ENCODE assay signal across 29 cellular contexts in genomic region chr9:27847380-27847779, GRCh38.
"Had no signal": no experiment of that assay in that cellular context is flagged by ENCODE, and none has a peak within 500 bp of the region (broad histone marks: within the 10 kb centered on the region; RNA-seq: fewer than 3 reads in every experiment).

No MANE protein-coding gene starts in this region.

- DNase-seq: naive thymus-derived CD8-positive, alpha-beta T cell; occipital lobe; ovary; posterior cingulate gyrus; psoas muscle; right cardiac atrium; stimulated activated CD4-positive, alpha-beta T cell treated with anti-CD3 and anti-CD28 coated beads, Interleukin-15, amount 100 ng/mL, for 24 hours; stimulated activated CD4-positive, alpha-beta T cell treated with anti-CD3 and anti-CD28 coated beads, Interleukin-2, amount 100 ng/mL, for 24 hours; stimulated activated CD4-positive, alpha-beta T cell treated with anti-CD3 and anti-CD28 coated beads, Interleukin-2, amount 100 ng/mL, for 48 hours; stimulated activated CD4-positive, alpha-beta T cell treated with anti-CD3 and anti-CD28 coated beads, Interleukin-4, amount 100 ng/mL, for 24 hours; stimulated activated naive B cell treated with anti-CD40 and anti-IgM and Interleukin-4, amounts not matched to agents 10 μg/mL and 1 μg/mL and 100 μg/mL, for 72 hours; stimulated activated naive CD4-positive, alpha-beta T cell treated with Interleukin-2 at 50 U/mL for 16 hours; stomach; thyroid gland; trophoblast cell; upper lobe of left lung had no signal

- H3K4me3 ChIP-seq: neural progenitor cell, ovary, psoas muscle, skin epidermis, smooth muscle cell, stomach, thoracic aorta, thyroid gland, tibial nerve, upper lobe of left lung, vagina had no signal

- H3K4me1 ChIP-seq: parathyroid adenoma, psoas muscle, stomach, thyroid gland, tibial nerve, upper lobe of left lung, vagina had no signal

- H3K4me1 Mint-ChIP-seq: naive thymus-derived CD8-positive, alpha-beta T cell; stimulated activated effector memory CD8-positive, alpha-beta T cell treated with anti-CD3 and anti-CD28 coated beads, Interleukin-12 subunit alpha, Interleukin-12 subunit beta, amount 100 ng/mL, for 72 hours; stimulated activated naive B cell treated with anti-CD40 and anti-IgM and Interleukin-4, amounts not matched to agents 10 μg/mL and 1 μg/mL and 100 μg/mL, for 72 hours had no signal

- ATAC-seq: naive thymus-derived CD8-positive, alpha-beta T cell; natural killer cell treated with Interleukin-12 subunit alpha and Interleukin-12 subunit beta and Interleukin-15 and Interleukin-18, amount 100 ng/mL, for 72 hours; psoas muscle; right cardiac atrium; sciatic nerve; stimulated activated effector memory CD8-positive, alpha-beta T cell treated with anti-CD3 and anti-CD28 coated beads, Interleukin-12 subunit alpha, Interleukin-12 subunit beta, amount 100 ng/mL, for 72 hours; stimulated activated naive B cell treated with anti-CD40 and anti-IgM and Interleukin-4, amounts not matched to agents 10 μg/mL and 1 μg/mL and 100 μg/mL, for 72 hours had no signal

- H3K36me3 ChIP-seq: neural progenitor cell, ovary, stomach, thoracic aorta, thyroid gland, tibial nerve, upper lobe of left lung, vagina had no signal

- H3K4me2 ChIP-seq: neural progenitor cell, smooth muscle cell had no signal

- H3K9me3 Mint-ChIP-seq: stimulated activated effector memory CD8-positive, alpha-beta T cell treated with anti-CD3 and anti-CD28 coated beads, Interleukin-12 subunit alpha, Interleukin-12 subunit beta, amount 100 ng/mL, for 72 hours had no signal

- H3K9me3 ChIP-seq: ovary, psoas muscle, stomach, thoracic aorta, thyroid gland, tibial nerve, upper lobe of left lung, vagina had no signal

- H3K9ac ChIP-seq: neural progenitor cell, parathyroid adenoma had no signal

- H3K27me3 Mint-ChIP-seq: natural killer cell treated with Interleukin-12 subunit alpha and Interleukin-12 subunit beta and Interleukin-15 and Interleukin-18, amount 100 ng/mL, for 72 hours; progenitor cell of endocrine pancreas; stimulated activated naive CD8-positive, alpha-beta T cell treated with anti-CD3 and anti-CD28 coated beads, Interleukin-15, Interleukin-2, amounts not matched to agents 100 ng/mL and 50 ng/mL, for 24 hours had no signal

- H3K36me3 Mint-ChIP-seq: naive thymus-derived CD8-positive, alpha-beta T cell; natural killer cell treated with Interleukin-12 subunit alpha and Interleukin-12 subunit beta and Interleukin-15 and Interleukin-18, amount 100 ng/mL, for 72 hours; neural progenitor cell; stimulated activated effector memory CD8-positive, alpha-beta T cell treated with anti-CD3 and anti-CD28 coated beads, Interleukin-12 subunit alpha, Interleukin-12 subunit beta, amount 100 ng/mL, for 72 hours; stimulated activated naive B cell treated with anti-CD40 and anti-IgM and Interleukin-4, amounts not matched to agents 10 μg/mL and 1 μg/mL and 100 μg/mL, for 72 hours had no signal

- FAIRE-seq: urothelium cell line had no signal

- H3K79me2 ChIP-seq: parathyroid adenoma had no signal

- H3K27ac Mint-ChIP-seq: naive thymus-derived CD8-positive, alpha-beta T cell; natural killer cell treated with Interleukin-12 subunit alpha and Interleukin-12 subunit beta and Interleukin-15 and Interleukin-18, amount 100 ng/mL, for 72 hours; neural progenitor cell; progenitor cell of endocrine pancreas; stimulated activated effector memory CD8-positive, alpha-beta T cell treated with anti-CD3 and anti-CD28 coated beads, Interleukin-12 subunit alpha, Interleukin-12 subunit beta, amount 100 ng/mL, for 72 hours; stimulated activated naive B cell treated with anti-CD40 and anti-IgM and Interleukin-4, amounts not matched to agents 10 μg/mL and 1 μg/mL and 100 μg/mL, for 72 hours; stimulated activated naive CD8-positive, alpha-beta T cell treated with anti-CD3 and anti-CD28 coated beads, Interleukin-15, Interleukin-2, amounts not matched to agents 100 ng/mL and 50 ng/mL, for 24 hours had no signal

- H2AFZ ChIP-seq: neural progenitor cell, parathyroid adenoma had no signal

- H3K4me3 Mint-ChIP-seq: naive thymus-derived CD8-positive, alpha-beta T cell; natural killer cell treated with Interleukin-12 subunit alpha and Interleukin-12 subunit beta and Interleukin-15 and Interleukin-18, amount 100 ng/mL, for 72 hours; neural progenitor cell; stimulated activated effector memory CD8-positive, alpha-beta T cell treated with anti-CD3 and anti-CD28 coated beads, Interleukin-12 subunit alpha, Interleukin-12 subunit beta, amount 100 ng/mL, for 72 hours; stimulated activated naive B cell treated with anti-CD40 and anti-IgM and Interleukin-4, amounts not matched to agents 10 μg/mL and 1 μg/mL and 100 μg/mL, for 72 hours; stimulated activated naive CD8-positive, alpha-beta T cell treated with anti-CD3 and anti-CD28 coated beads, Interleukin-15, Interleukin-2, amounts not matched to agents 100 ng/mL and 50 ng/mL, for 24 hours had no signal

- H3K27ac ChIP-seq: neural progenitor cell, ovary, parathyroid adenoma, psoas muscle, skin epidermis, stomach, thoracic aorta, thyroid gland, tibial nerve, upper lobe of left lung, vagina had no signal

- H3K27me3 ChIP-seq: neural progenitor cell, ovary, stomach, thyroid gland, tibial nerve, upper lobe of left lung, vagina had no signal
